In the genomic region with DNA sequence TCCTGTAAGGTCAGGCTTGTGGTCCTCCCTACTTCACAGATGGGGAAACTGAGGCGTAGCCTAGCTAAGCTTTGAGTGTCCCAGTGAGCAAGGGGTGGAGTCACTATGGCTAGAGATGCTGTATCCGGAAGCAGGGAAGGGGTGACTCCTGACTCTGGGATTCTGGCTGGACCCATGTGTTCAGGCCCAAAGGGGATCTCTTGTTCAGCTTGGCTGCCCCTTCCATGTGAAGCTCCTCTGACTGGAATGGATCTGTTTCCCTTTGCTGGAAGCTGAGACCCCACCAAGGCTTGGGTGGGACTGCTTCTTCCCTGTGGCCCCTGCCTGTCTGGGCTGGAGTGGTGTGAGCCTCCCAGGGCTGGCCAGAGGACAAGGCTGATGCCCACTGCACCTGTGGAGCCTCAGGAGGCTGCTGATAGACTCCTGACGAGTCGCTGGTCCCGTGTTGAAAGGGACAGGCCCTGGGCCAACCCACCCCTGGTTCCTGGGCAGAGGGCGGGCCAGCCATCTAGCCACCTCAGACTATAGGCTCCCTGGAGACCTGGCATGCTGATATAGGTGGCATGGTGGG, we compare ENCODE assay signal across 8 cellular contexts. TPM values are rescaled to one million over a fixed set of nuclear protein-coding genes. Genes with fewer than 3 reads are reported as not detected.
A peak's percentile ranks its signal among the peaks of the same experiment; 100 is the strongest.
DNase-seq lines count a peak whose midpoint lies in the region; ATAC-seq and TF ChIP-seq lines count a peak whose summit lies in the region.

No MANE protein-coding gene starts in this region.

- no peaks in the 10 kb centered on the region for H3K27me3 ChIP-seq in prostate gland (replicated peaks; ENCODE audit: insufficient read depth)

- peaks cover 64% of the 10 kb centered on the region for H3K4me1 Mint-ChIP-seq in T-helper 2 cell treated with Interferon-gamma antibody and Interleukin-4, amounts not matched to agents 5 μg/mL and 100 μg/mL, for 36 hours (ENCODE audit: low read depth)

- peaks cover 17% of the 10 kb centered on the region for H3K4me1 ChIP-seq in prostate gland (replicated peaks)

- peak overlapping the region; percentile 88 for H3K27ac Mint-ChIP-seq in T-helper 2 cell treated with Interferon-gamma antibody and Interleukin-4, amounts not matched to agents 5 μg/mL and 100 μg/mL, for 36 hours

- no peaks in the 10 kb centered on the region for H3K27me3 Mint-ChIP-seq in T-helper 2 cell treated with Interferon-gamma antibody and Interleukin-4, amounts not matched to agents 5 μg/mL and 100 μg/mL, for 36 hours (ENCODE audit: low read depth)

- TF ChIP-seq CTCF in GM12864 (IDR thresholded peaks at IDR 0.05; ENCODE audit: low read depth, low read length, missing control alignments) (no peak), fibroblast of the aortic adventitia (IDR thresholded peaks at IDR 0.05; ENCODE audit: insufficient read depth, low read length) (no peak), prostate gland (IDR thresholded peaks at IDR 0.05) (no peak)

- no peaks in the 10 kb centered on the region for H3K9me3 ChIP-seq in prostate gland

- H3K27ac ChIP-seq in prostate gland = peak overlapping the region; percentile 85 to 93

- no peaks in the 10 kb centered on the region for H3K36me3 ChIP-seq in prostate gland

- peak overlapping the region; percentile 93 for H3K4me3 Mint-ChIP-seq in T-helper 2 cell treated with Interferon-gamma antibody and Interleukin-4, amounts not matched to agents 5 μg/mL and 100 μg/mL, for 36 hours

- H3K4me3 ChIP-seq in GM12864 (ENCODE audit: low read depth, low read length) (peak overlapping the region; percentile 68), fibroblast of the aortic adventitia (ENCODE audit: low read depth, low read length) (peak overlapping the region; percentile 92), prostate gland (peak overlapping the region; percentile 54 to 86)

- H3K9me3 Mint-ChIP-seq in T-helper 2 cell treated with Interferon-gamma antibody and Interleukin-4, amounts not matched to agents 5 μg/mL and 100 μg/mL, for 36 hours = no peaks in the 10 kb centered on the region

- peaks cover 48% of the 10 kb centered on the region for H3K36me3 Mint-ChIP-seq in T-helper 2 cell treated with Interferon-gamma antibody and Interleukin-4, amounts not matched to agents 5 μg/mL and 100 μg/mL, for 36 hours (ENCODE audit: low read depth)

- WGBS in prostate gland = 40% methylated on average over 6 of the region's 6 CpGs

- intact Hi-C loops in prostate gland (cut with DNase I) = loop anchor here (2.0 to 10.0 kb wide), 5 partner anchors 57 to 1057 kb away; a partner anchor contains a TSS

- ATAC-seq in HG03025 (IDR thresholded peaks at IDR 0.05; ENCODE audit: low FRiP score, unreplicated experiment) (no peak), HG03460 (IDR thresholded peaks at IDR 0.05; ENCODE audit: unreplicated experiment) (no peak)

- TF ChIP-seq POLR2A in prostate gland (IDR thresholded peaks at IDR 0.05) = no peak

- DNase-seq in GM12864 (ENCODE audit: low read depth) (no peak), fibroblast of the aortic adventitia (ENCODE audit: low read depth) (no peak), prostate gland (ENCODE audit: low spot score) (no peak), medulla oblongata (ENCODE audit: extremely low spot score) (no peak), NCI-H2029 (lab: John Stamatoyannopoulos, UW) (no peak)
- DNase-seq in T-helper 2 cell treated with Interferon-gamma antibody and Interleukin-4, amounts not matched to agents 5 μg/mL and 100 μg/mL, for 36 hours (ENCODE audit: low spot score) = no peak

RNA-seq across cellular contexts. Expression of a gene that starts 1.0 kb away (rescaled TPM):
- total RNA-seq in fibroblast of the aortic adventitia (ENCODE audit: low replicate concordance) = 16.0 and 55.2 TPM in 2 replicates
- total RNA-seq in prostate gland = 10 to 100 TPM; 33.2 to 52.3 TPM

RNA-seq across cellular contexts. Expression of a gene that starts 6.4 kb away (rescaled TPM):
- 0.98 and 1.4 TPM in 2 replicates for total RNA-seq in fibroblast of the aortic adventitia (ENCODE audit: low replicate concordance)
- total RNA-seq in prostate gland = 1 to 10 TPM; 5.1 to 7.6 TPM

RNA-seq across cellular contexts. Expression of a gene that starts 48.7 kb away (rescaled TPM):
- total RNA-seq in fibroblast of the aortic adventitia (ENCODE audit: low replicate concordance) (5.0 and 14.4 TPM in 2 replicates), prostate gland (10 to 100 TPM in 1 of 2 donors, 1 to 10 TPM in 1; 8.5 to 17.1 TPM)

RNA-seq across cellular contexts. Expression of a gene that starts 50.4 kb away (rescaled TPM):
- total RNA-seq in fibroblast of the aortic adventitia (ENCODE audit: low replicate concordance) = 13.3 and 16.4 TPM in 2 replicates
- 10 to 100 TPM in 1 of 2 donors, 1 to 10 TPM in 1; 7.5 to 11.0 TPM for total RNA-seq in prostate gland

RNA-seq across cellular contexts. Expression of a gene that starts 56.7 kb away (rescaled TPM):
- total RNA-seq in fibroblast of the aortic adventitia (ENCODE audit: low replicate concordance) = 0.36 and 0.41 TPM in 2 replicates
- total RNA-seq in prostate gland = 1 to 10 TPM in 1 of 2 donors, under 1 TPM in 1; 0.36 to 6.3 TPM
